Comparison of ENCODE assay signal across 1 cellular context in genomic region chr11:6587360-6587953, GRCh38.
TF ChIP-seq lines count a peak whose summit lies in the region.

No MANE protein-coding gene starts in this region.

TF ChIP-seq in GM12891, 5 proteins besides CTCF, POLR2A, EP300 and RAD21:
- no peak for TF ChIP-seq SPI1 (IDR thresholded peaks at IDR 0.05; ENCODE audit: low read depth, low read length)
- no peak for TF ChIP-seq POLR2AphosphoS5 (IDR thresholded peaks at IDR 0.05; ENCODE audit: low read depth, low read length)
- TF ChIP-seq POU2F2 (IDR thresholded peaks at IDR 0.05; ENCODE audit: low read depth, low read length) = no peak
- TF ChIP-seq PAX5 (IDR thresholded peaks at IDR 0.05; ENCODE audit: insufficient read depth, low read length, severe bottlenecking) = no peak
- TF ChIP-seq TAF1 (IDR thresholded peaks at IDR 0.05; ENCODE audit: low read depth, low read length) = no peak
